In genomic region chr6:46184114-46184513, GRCh38 we compare ENCODE assay signal across 14 cellular contexts. TPM values are rescaled to one million over a fixed set of nuclear protein-coding genes. Genes with fewer than 3 reads are reported as not detected.
A peak's percentile ranks its signal among the peaks of the same experiment; 100 is the strongest.
DNase-seq lines count a peak whose midpoint lies in the region; ATAC-seq, FAIRE-seq and TF ChIP-seq lines count a peak whose summit lies in the region.
"Had no signal": no experiment of that assay in that cellular context is flagged by ENCODE, and none has a peak within 500 bp of the region (broad histone marks: within the 10 kb centered on the region; RNA-seq: fewer than 3 reads in every experiment).

No MANE protein-coding gene starts in this region.

- no peak overlapping the region for H3K27ac ChIP-seq in PC-9
- no peak overlapping the region for H3K27ac ChIP-seq in endothelial cell of umbilical vein (ENCODE audit: insufficient read depth, low read depth, low read length)
- peak overlapping the region; percentile 30 for H3K27ac ChIP-seq in osteoblast (ENCODE audit: low read depth, low read length)

- H4K20me1 ChIP-seq in PC-9 (ENCODE audit: insufficient read depth) (no peaks in the 10 kb centered on the region), endothelial cell of umbilical vein (replicated peaks; ENCODE audit: control insufficient read depth, extremely low read depth, insufficient read depth, low read length) (no peaks in the 10 kb centered on the region), osteoblast (ENCODE audit: insufficient read depth, low read length) (no peaks in the 10 kb centered on the region)

- POLR2A ChIA-PET in PC-9 (lab: Charles Lee; ENCODE audit: unreplicated experiment): interaction anchor here (0.6 kb wide), 1 partner anchor 814 kb away, joined by 3 read pairs; no protein-coding TSS in a partner anchor
- POLR2A ChIA-PET in endothelial cell of umbilical vein (lab: Charles Lee): interaction anchor here (0.5 kb wide), 1 partner anchor 950 kb away, joined by 3 read pairs; no protein-coding TSS in a partner anchor

- FAIRE-seq in endothelial cell of umbilical vein (lab: Jason Lieb, UNC): peak; percentile 89
- FAIRE-seq: GM12878 had no signal

- in situ Hi-C loops in GM13976 (cut with MboI; ENCODE audit: low sequenced_read_pairs, unreplicated experiment): no loop called here

- peak; percentile 83 for DNase-seq in EL
- peak; percentile 35 to 42 for DNase-seq in PC-9
- DNase-seq in endothelial cell of umbilical vein (ENCODE audit: low read depth, low spot score): peak; percentile 84
- no peak for DNase-seq in osteoblast (ENCODE audit: insufficient read length, low spot score, missing footprints)
- no peak for DNase-seq in cerebellum (ENCODE audit: low spot score)
- DNase-seq in GM13976 (ENCODE audit: low spot score): no peak
- DNase-seq: activated B cell treated with CpG ODN at 0.5 μM for 24 hours; activated T-cell treated with anti-CD3 and anti-CD28 coated beads, Interleukin-2, amount 50 U/mL, for 48 hours; CD8-positive, alpha-beta memory T cell; NCI-H2029 treated with DMSO at 0.1 percent for 48 hours had no signal

- no peak for TF ChIP-seq POLR2A in endothelial cell of umbilical vein (IDR thresholded peaks at IDR 0.05; ENCODE audit: low read depth, low read length)

- CTCF ChIA-PET in PC-9 (lab: Charles Lee) (no interaction called here), endothelial cell of umbilical vein (lab: Charles Lee) (interaction anchor here (0.7 to 1.8 kb wide), 10 partner anchors 8 to 254 kb away, joined by 3 to 7 read pairs (median 4); partner anchors contain the start of gene ENPP4)

- peaks cover 28% of the 10 kb centered on the region for H3K4me1 ChIP-seq in PC-9 (replicated peaks; ENCODE audit: insufficient read depth)
- H3K4me1 ChIP-seq in endothelial cell of umbilical vein (ENCODE audit: control insufficient read depth, extremely low read depth, insufficient read depth, low read length): peaks cover 6% of the 10 kb centered on the region
- peaks cover 28% of the 10 kb centered on the region for H3K4me1 ChIP-seq in osteoblast (ENCODE audit: insufficient read depth, low read length)

- H3K36me3 ChIP-seq in PC-9 (ENCODE audit: low read depth) (no peaks in the 10 kb centered on the region), endothelial cell of umbilical vein (ENCODE audit: control insufficient read depth in 2 of 2, extremely low read depth in 1 of 2, insufficient read depth in 2 of 2, low read length in 2 of 2) (no peaks in the 10 kb centered on the region), osteoblast (ENCODE audit: insufficient read depth, low read length) (no peaks in the 10 kb centered on the region)

- no peaks in the 10 kb centered on the region for H3K9me1 ChIP-seq in endothelial cell of umbilical vein (replicated peaks; ENCODE audit: control insufficient read depth, extremely low read depth, insufficient read depth, low read length)

- H3K9me3 ChIP-seq in PC-9 (ENCODE audit: insufficient read depth, low read depth): no peaks in the 10 kb centered on the region
- no peaks in the 10 kb centered on the region for H3K9me3 ChIP-seq in endothelial cell of umbilical vein (replicated peaks; ENCODE audit: control insufficient read depth, insufficient read depth, low read length)
- H3K9me3 ChIP-seq in osteoblast (ENCODE audit: low read depth, low read length): no peaks in the 10 kb centered on the region

- H3K27me3 ChIP-seq in PC-9 (ENCODE audit: insufficient read depth, low read depth) (no peaks in the 10 kb centered on the region; the same call in 1 of the 2 replicates), endothelial cell of umbilical vein (ENCODE audit: control insufficient read depth in 2 of 2, insufficient read depth in 2 of 2, low read length in 2 of 2) (peaks cover 0 to 6% of the 10 kb centered on the region in 2 experiments), osteoblast (ENCODE audit: insufficient read depth, low read length) (peaks cover 16% of the 10 kb centered on the region)

- TF ChIP-seq CTCF in PC-9 (conservative IDR thresholded peaks at IDR 0.05) (no peak), endothelial cell of umbilical vein (IDR thresholded peaks at IDR 0.05; ENCODE audit: extremely low read depth in 1 of 2, insufficient read depth in 1 of 2, low read depth in 1 of 2, low read length in 2 of 2) (no peak), osteoblast (IDR thresholded peaks at IDR 0.05; ENCODE audit: extremely low read depth, low read depth, low read length) (peak; percentile 15), GM13976 (IDR thresholded peaks at IDR 0.05; ENCODE audit: borderline replicate concordance, control extremely low read depth, extremely low read depth, insufficient read depth, missing control alignments) (no peak)

- no peaks in the 10 kb centered on the region for H3F3A ChIP-seq in PC-9 (ENCODE audit: insufficient read depth, low read depth)

- no peak overlapping the region for H3K4me3 ChIP-seq in PC-9
- H3K4me3 ChIP-seq in endothelial cell of umbilical vein (replicated peaks in 1 of 3; ENCODE audit: insufficient read depth in 1 of 3, low read depth in 1 of 3, low read length in 3 of 3): no peak overlapping the region
- no peak overlapping the region for H3K4me3 ChIP-seq in osteoblast (ENCODE audit: insufficient read depth, low read length)
- H3K4me3 ChIP-seq: GM12878 had no signal

- peak overlapping the region; percentile 17; the same call in 1 of the 2 replicates for H3K4me2 ChIP-seq in PC-9
- peak overlapping the region; percentile 24 for H3K4me2 ChIP-seq in endothelial cell of umbilical vein (ENCODE audit: insufficient read depth, low read length)
- H3K4me2 ChIP-seq in osteoblast (ENCODE audit: insufficient read depth, low read length): peak overlapping the region; percentile 71

- H3K79me2 ChIP-seq in PC-9 (ENCODE audit: low read depth) (no peaks in the 10 kb centered on the region), endothelial cell of umbilical vein (ENCODE audit: control insufficient read depth, insufficient read depth, low read length) (no peaks in the 10 kb centered on the region), osteoblast (ENCODE audit: insufficient read depth, low read length) (no peaks in the 10 kb centered on the region)

- BruUV-seq in PC-9 (replicated peaks; lab: Mats Ljungman, UMichigan): no TSS peak
- BruUV-seq in endothelial cell of umbilical vein (replicated peaks; lab: Mats Ljungman, UMichigan): no TSS peak

- H3K9me2 ChIP-seq in PC-9 (ENCODE audit: insufficient read depth): no peaks in the 10 kb centered on the region

- H3K9ac ChIP-seq in endothelial cell of umbilical vein (replicated peaks; ENCODE audit: extremely low read depth, insufficient read depth, low read length): no peak overlapping the region

- intact Hi-C loops in PC-9 (cut with micrococcal nuclease; ENCODE audit: unreplicated experiment) (no loop called here), endothelial cell of umbilical vein (cut with micrococcal nuclease) (loop anchor here (10.0 kb wide), 1 partner anchor 139 kb away; no protein-coding TSS in a partner anchor)

- no peak overlapping the region for H2AFZ ChIP-seq in PC-9
- peak overlapping the region; percentile 51 for H2AFZ ChIP-seq in endothelial cell of umbilical vein (ENCODE audit: low read depth, low read length)
- H2AFZ ChIP-seq in osteoblast (ENCODE audit: low read length): no peak overlapping the region

- dilution Hi-C loops in endothelial cell of umbilical vein (cut with MboI; ENCODE audit: extremely low pct_ligation_motif_present, low sequenced_read_pairs): no loop called here

- ATAC-seq in GM21381 (IDR thresholded peaks at IDR 0.05; ENCODE audit: unreplicated experiment) (no peak), HG02798 (IDR thresholded peaks at IDR 0.05; ENCODE audit: poor library complexity, unreplicated experiment) (no peak)
- ATAC-seq: GM12878, Right ventricle myocardium inferior had no signal

TF ChIP-seq in endothelial cell of umbilical vein, 7 proteins besides CTCF, POLR2A, EP300 and RAD21:
- no peak for TF ChIP-seq POLR2AphosphoS5 (IDR thresholded peaks at IDR 0.05; ENCODE audit: insufficient read depth, low read depth, low read length)
- no peak for TF ChIP-seq JUN (IDR thresholded peaks at IDR 0.05; ENCODE audit: borderline replicate concordance, insufficient read depth, insufficient read length, low read depth)
- TF ChIP-seq FOS (IDR thresholded peaks at IDR 0.05; ENCODE audit: borderline replicate concordance, insufficient read depth, low read length): no peak
- TF ChIP-seq GATA2 (IDR thresholded peaks at IDR 0.05; ENCODE audit: insufficient read depth, insufficient read length, low read depth, low read length): no peak
- TF ChIP-seq EZH2 (IDR thresholded peaks at IDR 0.05; ENCODE audit: borderline replicate concordance, low read depth, low read length, severe bottlenecking): no peak
- no peak for TF ChIP-seq MYC (IDR thresholded peaks at IDR 0.05; ENCODE audit: low read depth, low read length)
- no peak for TF ChIP-seq MAX (IDR thresholded peaks at IDR 0.05; ENCODE audit: insufficient read depth, insufficient read length)

RNA-seq across cellular contexts. Expression of gene ENPP5, which starts 13.3 kb away (rescaled TPM):
- 8.0 and 9.1 TPM in 2 replicates for total RNA-seq in PC-9 (2021)
- total RNA-seq in endothelial cell of umbilical vein: not detected in 2 replicates
- not detected in 2 replicates for polyA plus RNA-seq in endothelial cell of umbilical vein
- polyA plus RNA-seq in endothelial cell of umbilical vein (2011; cell fraction: cytosol; rRNA removed): not detected in 2 replicates
- not detected in 2 replicates for polyA plus RNA-seq in endothelial cell of umbilical vein (2011; cell fraction: nucleus; rRNA removed)
- not detected in 2 replicates for polyA plus RNA-seq in endothelial cell of umbilical vein (2012)
- polyA minus RNA-seq in endothelial cell of umbilical vein: not detected in 2 replicates
- polyA minus RNA-seq in endothelial cell of umbilical vein (2011; cell fraction: cytosol; rRNA and poly(A)+ RNA removed): not detected
- not detected in 2 replicates for polyA minus RNA-seq in endothelial cell of umbilical vein (2011; cell fraction: nucleus; rRNA and poly(A)+ RNA removed)
- total RNA-seq in osteoblast: 2.5 and 5.3 TPM in 2 replicates
- 19.8 TPM for total RNA-seq in cerebellum
- total RNA-seq: GM12878 had no signal

RNA-seq across cellular contexts. Expression of gene ENPP4, which starts 54.3 kb away (rescaled TPM):
- total RNA-seq in PC-9 (2021) (6.2 and 7.1 TPM in 2 replicates), endothelial cell of umbilical vein (3.9 and 4.5 TPM in 2 replicates), osteoblast (6.5 and 10.0 TPM in 2 replicates), cerebellum (30.3 TPM)
- 1.4 and 1.5 TPM in 2 replicates for polyA plus RNA-seq in endothelial cell of umbilical vein
- polyA plus RNA-seq in endothelial cell of umbilical vein (2011; cell fraction: cytosol; rRNA removed): 1.1 and 1.3 TPM in 2 replicates
- polyA plus RNA-seq in endothelial cell of umbilical vein (2011; cell fraction: nucleus; rRNA removed): 1.5 and 1.8 TPM in 2 replicates
- polyA plus RNA-seq in endothelial cell of umbilical vein (2012): 0.50 and 1.0 TPM in 2 replicates
- polyA minus RNA-seq in endothelial cell of umbilical vein: 3.1 and 3.2 TPM in 2 replicates
- not detected for polyA minus RNA-seq in endothelial cell of umbilical vein (2011; cell fraction: cytosol; rRNA and poly(A)+ RNA removed)
- polyA minus RNA-seq in endothelial cell of umbilical vein (2011; cell fraction: nucleus; rRNA and poly(A)+ RNA removed): 1.4 and 2.0 TPM in 2 replicates

Comparison
In these comparisons a context has a peak if more than half of its experiments do, and no peak if none do; other contexts are left out.
1. DNase-seq: peak in EL (single experiment), PC-9 (2 of 2) and endothelial cell of umbilical vein (single experiment); none in osteoblast (single experiment), cerebellum (single experiment) and GM13976 (single experiment).
2. H3K4me2 ChIP-seq: peak in every context shown above with its lines; median percentile 71 in osteoblast; 24 in endothelial cell of umbilical vein; 17 in PC-9.